19 cellular contexts compared by ENCODE assay signal in the genomic region with DNA sequence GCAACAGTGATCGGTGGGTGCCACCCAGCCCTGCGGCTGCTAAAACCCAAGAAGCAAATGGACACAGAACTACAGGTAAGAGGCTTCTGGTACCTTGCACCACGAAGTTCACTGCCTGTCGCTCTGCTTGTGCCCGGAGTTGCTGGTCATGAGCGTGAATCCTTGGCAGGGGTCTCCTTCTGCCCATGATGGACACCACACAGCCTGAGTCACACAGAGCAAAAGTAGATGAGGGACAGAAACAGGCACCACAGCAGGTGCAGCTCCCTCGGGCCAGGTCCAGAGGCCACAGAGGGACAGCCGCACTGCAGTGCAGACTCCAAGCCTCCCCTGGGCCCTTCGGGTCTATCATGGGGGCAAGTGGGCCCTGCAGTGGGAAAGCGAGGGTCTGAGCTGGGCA. TPM values are rescaled to one million over a fixed set of nuclear protein-coding genes. Genes with fewer than 3 reads are reported as not detected.
"Had no signal": no experiment of that assay in that cellular context is flagged by ENCODE, and none has a peak within 500 bp of the region (broad histone marks: within the 10 kb centered on the region; RNA-seq: fewer than 3 reads in every experiment).

No MANE protein-coding gene starts in this region.

- H3K4me1 Mint-ChIP-seq: activated naive CD8-positive, alpha-beta T cell treated with anti-CD3 and anti-CD28 coated beads, Interleukin-2, amount 10 ng/mL, durations not matched to agents 7 days and 5 days had no signal

- H3K9me3 Mint-ChIP-seq: activated naive CD8-positive, alpha-beta T cell treated with anti-CD3 and anti-CD28 coated beads, Interleukin-2, amount 10 ng/mL, durations not matched to agents 7 days and 5 days; activated T-cell treated with anti-CD3 and anti-CD28 coated beads, Interleukin-2, amount 50 U/mL, for 4 hours; neural progenitor cell; T-helper 1 cell treated with Interleukin-12 subunit alpha and Interleukin-12 subunit beta and Interleukin-4 antibody, amounts not matched to agents 30 μg/mL and 1 μg/mL, for 36 hours had no signal

- H3K4me3 Mint-ChIP-seq: activated naive CD8-positive, alpha-beta T cell treated with anti-CD3 and anti-CD28 coated beads, Interleukin-2, amount 10 ng/mL, durations not matched to agents 7 days and 5 days; activated T-cell treated with anti-CD3 and anti-CD28 coated beads, Interleukin-2, amount 50 U/mL, for 4 hours; neural progenitor cell; T-helper 1 cell treated with Interleukin-12 subunit alpha and Interleukin-12 subunit beta and Interleukin-4 antibody, amounts not matched to agents 30 μg/mL and 1 μg/mL, for 36 hours had no signal

- H3K36me3 ChIP-seq: cardiac muscle cell, neural progenitor cell, ovary, SJSA1, tibial nerve, vagina had no signal

- H3K4me1 ChIP-seq: neural progenitor cell, SJSA1, tibial nerve, vagina had no signal

- H3K9me3 ChIP-seq: ovary, SJSA1, tibial nerve, vagina had no signal

- H3K27ac Mint-ChIP-seq: activated naive CD8-positive, alpha-beta T cell treated with anti-CD3 and anti-CD28 coated beads, Interleukin-2, amount 10 ng/mL, durations not matched to agents 7 days and 5 days; T-helper 1 cell treated with Interleukin-12 subunit alpha and Interleukin-12 subunit beta and Interleukin-4 antibody, amounts not matched to agents 30 μg/mL and 1 μg/mL, for 36 hours had no signal

- H3K27ac ChIP-seq: cardiac muscle cell, dorsolateral prefrontal cortex, epithelial cell of prostate, neural progenitor cell, ovary, SJSA1, tibial nerve, vagina had no signal

- H3K36me3 Mint-ChIP-seq: activated naive CD8-positive, alpha-beta T cell treated with anti-CD3 and anti-CD28 coated beads, Interleukin-2, amount 10 ng/mL, durations not matched to agents 7 days and 5 days; neural progenitor cell had no signal

- H3K4me3 ChIP-seq: cardiac muscle cell, dorsolateral prefrontal cortex, neural progenitor cell, ovary, SJSA1, tibial nerve, vagina had no signal

- H2AFZ ChIP-seq: neural progenitor cell had no signal

- ATAC-seq: activated T-cell treated with anti-CD3 and anti-CD28 coated beads, Interleukin-2, amount 50 U/mL, for 4 hours; stimulated activated naive CD8-positive, alpha-beta T cell treated with anti-CD3 and anti-CD28 coated beads, Interleukin-15, Interleukin-2, amounts not matched to agents 100 U/mL and 50 U/mL, for 24 hours had no signal

- H3K27me3 ChIP-seq: cardiac muscle cell, dorsolateral prefrontal cortex, neural progenitor cell, ovary, SJSA1, tibial nerve, vagina had no signal

- H3K4me2 ChIP-seq: neural progenitor cell had no signal

- DNase-seq: activated CD4-positive, alpha-beta T cell treated with anti-CD3 and anti-CD28 coated beads, Interleukin-2, amount 50 U/mL, for 4 hours; activated naive CD8-positive, alpha-beta T cell treated with anti-CD3 and anti-CD28 coated beads, Interleukin-2, amount 10 ng/mL, durations not matched to agents 7 days and 5 days; activated T-cell treated with anti-CD3 and anti-CD28 coated beads, Interleukin-2, amount 50 U/mL, for 4 hours; amygdala; foreskin fibroblast; hypothalamus; mammary epithelial cell; stimulated activated CD4-positive, alpha-beta T cell treated with anti-CD3 and anti-CD28 coated beads, Interleukin-12 subunit alpha, Interleukin-12 subunit beta, amount 100 ng/mL, for 4 hours; stimulated activated CD4-positive, alpha-beta T cell treated with anti-CD3 and anti-CD28 coated beads, Interleukin-1b, Interleukin-23, amount 100 ng/mL, for 48 hours; stimulated activated naive CD8-positive, alpha-beta T cell treated with anti-CD3 and anti-CD28 coated beads, Interleukin-15, Interleukin-2, amounts not matched to agents 100 U/mL and 50 U/mL, for 24 hours had no signal

- H3K9ac ChIP-seq: neural progenitor cell had no signal

RNA-seq across cellular contexts. Expression of gene NAT8L, which starts 22.4 kb away (rescaled TPM):
- total RNA-seq: SJSA1 had no signal
